In genomic region chr1:38052750-38053415, GRCh38 we compare ENCODE assay signal across 1 cellular context.
TF ChIP-seq lines count a peak whose summit lies in the region.

No MANE protein-coding gene starts in this region.

TF ChIP-seq in GM23338, 12 proteins besides CTCF, POLR2A, EP300 and RAD21 (continued from another document):
- TF ChIP-seq REST (IDR thresholded peaks at IDR 0.05; ENCODE audit: unreplicated experiment) (no peak), ETS1 (IDR thresholded peaks at IDR 0.05) (no peak), POLR2AphosphoS5 (IDR thresholded peaks at IDR 0.05; ENCODE audit: low read depth) (no peak), ZNF114 (CRISPR knock-in tag; IDR thresholded peaks at IDR 0.05) (no peak)
